ENCODE assay signal across 1 cellular context in genomic region chr3:127688416-127689265, GRCh38.
TF ChIP-seq lines count a peak whose summit lies in the region.

No MANE protein-coding gene starts in this region.

TF ChIP-seq in HCT116, 20 proteins besides CTCF, POLR2A, EP300 and RAD21 (continued from another document):
- TF ChIP-seq REST (IDR thresholded peaks at IDR 0.05; ENCODE audit: low read depth) = no peak
- no peak for TF ChIP-seq EZH2phosphoT487 (IDR thresholded peaks at IDR 0.05; ENCODE audit: borderline replicate concordance)
- TF ChIP-seq ATF3 (IDR thresholded peaks at IDR 0.05) = no peak
- no peak for TF ChIP-seq JUND (IDR thresholded peaks at IDR 0.05)
- TF ChIP-seq ZBTB33 (IDR thresholded peaks at IDR 0.05; ENCODE audit: extremely low read depth, insufficient replicate concordance, low read length) = no peak
- TF ChIP-seq TCF7L2 (IDR thresholded peaks at IDR 0.05; ENCODE audit: borderline replicate concordance, extremely low read depth, insufficient read depth, insufficient read length) = no peak
- no peak for TF ChIP-seq SRF (IDR thresholded peaks at IDR 0.05; ENCODE audit: low read depth)
- no peak for TF ChIP-seq SP1 (IDR thresholded peaks at IDR 0.05; ENCODE audit: low read depth)
- TF ChIP-seq CEBPB (IDR thresholded peaks at IDR 0.05; ENCODE audit: low read depth) = no peak
- TF ChIP-seq EZH2 (IDR thresholded peaks at IDR 0.05) = no peak
- no peak for TF ChIP-seq MAX (IDR thresholded peaks at IDR 0.05)
- TF ChIP-seq ZFX (IDR thresholded peaks at IDR 0.05) = no peak
- TF ChIP-seq POLR2AphosphoS5 (IDR thresholded peaks at IDR 0.05; ENCODE audit: low read depth, low read length) = no peak
- TF ChIP-seq SIN3A (IDR thresholded peaks at IDR 0.05; ENCODE audit: low read depth) = no peak
